In the genomic region with DNA sequence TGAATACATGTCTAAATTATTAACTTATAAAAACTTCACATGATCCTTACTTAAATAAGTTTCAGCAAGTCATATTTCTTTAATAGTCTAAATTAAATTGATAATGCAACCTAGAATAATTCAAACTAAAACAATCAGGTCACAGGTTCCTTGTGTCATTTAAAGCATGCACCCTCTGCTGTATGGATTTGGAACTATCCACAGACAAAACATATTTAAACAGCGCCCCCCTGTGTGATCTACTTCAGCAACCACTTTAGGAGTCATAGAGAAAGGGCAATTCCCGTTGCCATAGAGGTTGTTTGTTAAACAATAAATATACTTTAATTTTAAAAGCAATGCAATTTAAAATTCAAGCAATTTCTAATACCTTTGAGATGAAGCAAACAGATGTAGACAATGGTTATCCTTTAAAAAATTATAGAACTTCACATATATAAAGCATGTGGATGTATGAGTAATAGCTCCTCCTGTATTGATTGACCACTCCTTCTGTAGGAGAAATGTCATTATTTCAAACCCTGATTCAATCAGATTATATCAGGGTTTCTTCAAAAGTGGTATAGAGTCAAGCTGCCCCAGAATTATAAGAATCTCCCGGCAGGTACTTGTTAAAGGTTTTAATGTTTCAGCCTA, we compare ENCODE assay signal across 8 cellular contexts. TPM values are rescaled to one million over a fixed set of nuclear protein-coding genes. Genes with fewer than 3 reads are reported as not detected.
DNase-seq lines count a peak whose midpoint lies in the region; ATAC-seq, FAIRE-seq and TF ChIP-seq lines count a peak whose summit lies in the region.

No MANE protein-coding gene starts in this region.

- no peaks in the 10 kb centered on the region for H3K4me1 ChIP-seq in NT2/D1 (ENCODE audit: insufficient read depth, insufficient read length)
- H3K4me1 ChIP-seq in lung (ENCODE audit: control insufficient read depth in 2 of 2, insufficient read depth in 2 of 2, low read length in 2 of 2) = peaks cover 0 to 2% of the 10 kb centered on the region in 2 donors

- no peak overlapping the region for H3K27ac ChIP-seq in lung (ENCODE audit: low read depth in 1 of 2, low read length in 1 of 2)

- no peak overlapping the region for H3K9ac ChIP-seq in NT2/D1 (ENCODE audit: insufficient read length, low read depth)

- H3K9me3 ChIP-seq in NT2/D1 (ENCODE audit: insufficient read depth, low read length) (no peaks in the 10 kb centered on the region), lung (ENCODE audit: control insufficient read depth in 2 of 2, insufficient read depth in 1 of 2, low read length in 1 of 2) (no peaks in the 10 kb centered on the region)

- H3K27me3 ChIP-seq in NT2/D1 (ENCODE audit: insufficient read depth, insufficient read length) (no peaks in the 10 kb centered on the region), lung (ENCODE audit: control insufficient read depth, insufficient read depth) (no peaks in the 10 kb centered on the region)

- no peaks in the 10 kb centered on the region for H3K36me3 ChIP-seq in NT2/D1 (ENCODE audit: insufficient read depth, insufficient read length, low read length)
- H3K36me3 ChIP-seq in lung (ENCODE audit: control insufficient read depth in 2 of 2, insufficient read depth in 2 of 2, low read length in 2 of 2) = no peaks in the 10 kb centered on the region

- DNase-seq in GM03348 (ENCODE audit: low spot score) (peak; percentile 48), HS-27A (ENCODE audit: low read depth) (peak; percentile 31), NT2/D1 (ENCODE audit: low read depth, low spot score) (peak; percentile 62), choroid plexus epithelial cell (ENCODE audit: low read depth) (peak; percentile 93), lung (ENCODE audit: low spot score) (peak; percentile 46), GM12892 (ENCODE audit: insufficient read length) (no peak), C1 segment of cervical spinal cord (lab: John Stamatoyannopoulos, UW) (no peak)

- no peak for TF ChIP-seq POLR2A in GM12892 (IDR thresholded peaks at IDR 0.05; ENCODE audit: low read depth, low read length)

- H3K4me3 ChIP-seq in NT2/D1 (ENCODE audit: insufficient read length, low read depth) (no peak overlapping the region), choroid plexus epithelial cell (ENCODE audit: low read depth, low read length) (no peak overlapping the region), lung (no peak overlapping the region)

- no peak for FAIRE-seq in GM12892 (lab: Jason Lieb, UNC)

- TF ChIP-seq CTCF in choroid plexus epithelial cell (conservative IDR thresholded peaks at IDR 0.05; ENCODE audit: low read depth, low read length) = peak; percentile 92
- TF ChIP-seq CTCF in lung (IDR thresholded peaks at IDR 0.05; ENCODE audit: control extremely low read depth, extremely low read depth) = peak; percentile 45

- 39 to 47% methylated on average over 3 of the region's 3 CpGs for WGBS in lung, 2 donors

- ATAC-seq in GM21576 (IDR thresholded peaks at IDR 0.05; ENCODE audit: unreplicated experiment) (peak; percentile 100), lung (ENCODE audit: insufficient read depth, low FRiP score) (peak; percentile 75)

RNA-seq across cellular contexts. Expression of gene GRB14, which starts 21.2 kb away (rescaled TPM):
- 10 to 100 TPM in 1 of 2 donors, 1 to 10 TPM in 1; 4.8 to 20.2 TPM for total RNA-seq in lung
- polyA plus RNA-seq in lung = 1 to 10 TPM; 1.1 to 5.6 TPM
- not detected for polyA plus RNA-seq in GM12892 (2012; ENCODE audit: missing spikeins)

Comparison
In these comparisons a context has a peak if more than half of its experiments do, and no peak if none do; other contexts are left out.
1. DNase-seq: peak in GM03348 (single experiment), HS-27A (single experiment), NT2/D1 (single experiment), choroid plexus epithelial cell (single experiment) and lung (single experiment); none in GM12892 (single experiment) and C1 segment of cervical spinal cord (0 of 14).